ENCODE assay signal across 17 cellular contexts in the genomic region with DNA sequence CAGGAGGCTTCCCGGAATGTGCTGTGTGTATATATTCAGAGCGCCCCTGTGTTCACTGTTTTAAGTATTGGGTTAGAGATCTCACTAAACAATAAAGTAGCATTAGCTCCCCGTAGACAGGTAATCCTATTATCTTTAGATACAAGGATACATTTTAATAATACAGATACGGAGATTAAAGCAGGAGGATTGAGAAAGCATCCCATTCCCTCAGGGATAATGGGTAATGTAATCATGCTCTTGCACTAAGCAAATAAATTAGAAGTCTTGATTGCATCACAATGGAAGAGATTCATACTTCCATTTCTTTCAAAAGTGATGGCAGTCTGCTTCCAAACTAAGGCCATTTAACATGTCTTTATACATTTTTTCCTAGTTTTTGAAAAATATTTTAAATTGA.
DNase-seq lines count a peak whose midpoint lies in the region; ATAC-seq, FAIRE-seq and TF ChIP-seq lines count a peak whose summit lies in the region.
"Had no signal": no experiment of that assay in that cellular context is flagged by ENCODE, and none has a peak within 500 bp of the region (broad histone marks: within the 10 kb centered on the region; RNA-seq: fewer than 3 reads in every experiment).

No MANE protein-coding gene starts in this region.

- no peaks in the 10 kb centered on the region for H3K27me3 ChIP-seq in BE2C

- H3K9me3 ChIP-seq in BE2C = no peaks in the 10 kb centered on the region; the same call in 1 of the 2 replicates
- H3K9me3 ChIP-seq: HAP-1 had no signal

- no peaks in the 10 kb centered on the region for H3K9me3 Mint-ChIP-seq in chondrocyte (ENCODE audit: low read depth)

- H3K36me3 ChIP-seq in BE2C = peaks cover 18% of the 10 kb centered on the region
- H3K36me3 ChIP-seq: HAP-1 had no signal

- TF ChIP-seq CTCF in BE2C (IDR thresholded peaks at IDR 0.05; ENCODE audit: low read depth, low read length) = no peak
- TF ChIP-seq CTCF in D721Med (IDR thresholded peaks at IDR 0.05; ENCODE audit: insufficient read depth, missing control alignments) = no peak
- no peak for TF ChIP-seq CTCF in chondrocyte (IDR thresholded peaks at IDR 0.05)

- no peak overlapping the region for H3K4me3 Mint-ChIP-seq in chondrocyte (ENCODE audit: unreplicated experiment)
- H3K4me3 Mint-ChIP-seq: B cell; CD4-positive, alpha-beta memory T cell; IgD-negative memory B cell had no signal

- no peak overlapping the region for H3K27ac Mint-ChIP-seq in chondrocyte (ENCODE audit: unreplicated experiment)
- H3K27ac Mint-ChIP-seq: B cell; CD4-positive, alpha-beta memory T cell; IgD-negative memory B cell had no signal

- FAIRE-seq in D721Med (lab: Jason Lieb, UNC) = peak; percentile 89
- FAIRE-seq: A204.1, GM12878, GM19239, H1 had no signal

- no peaks in the 10 kb centered on the region for H3K36me3 Mint-ChIP-seq in chondrocyte (ENCODE audit: low read depth)
- H3K36me3 Mint-ChIP-seq: CD4-positive, alpha-beta memory T cell; IgD-negative memory B cell had no signal

- H3K27me3 Mint-ChIP-seq in chondrocyte (ENCODE audit: low read depth) = no peaks in the 10 kb centered on the region
- H3K27me3 Mint-ChIP-seq: B cell; CD4-positive, alpha-beta memory T cell; IgD-negative memory B cell had no signal

- peak; percentile 19 for DNase-seq in BE2C
- peak; percentile 21 for DNase-seq in D721Med (ENCODE audit: insufficient read length, low spot score)
- peak; percentile 77 for DNase-seq in NCI-H82 treated with DMSO at 0.1 percent for 48 hours (lab: John Stamatoyannopoulos, UW; ENCODE audit: unreplicated experiment)
- no peak for DNase-seq in chondrocyte (ENCODE audit: low spot score)
- no peak for DNase-seq in DMS114 treated with DMSO at 0.1 percent for 48 hours (lab: John Stamatoyannopoulos, UW; ENCODE audit: unreplicated experiment)
- DNase-seq in DMS79 treated with DMSO at 0.1 percent for 48 hours (lab: John Stamatoyannopoulos, UW) = no peak
- DNase-seq: CD4-positive, alpha-beta memory T cell; DMS53 had no signal

- H3K4me3 ChIP-seq in BE2C (ENCODE audit: low read depth, low read length) = no peak overlapping the region
- H3K4me3 ChIP-seq: GM12878, HAP-1 had no signal

- no peaks in the 10 kb centered on the region for H3K4me1 Mint-ChIP-seq in chondrocyte (ENCODE audit: low read depth)
- H3K4me1 Mint-ChIP-seq: B cell; CD4-positive, alpha-beta memory T cell; IgD-negative memory B cell had no signal

- ATAC-seq in SK-N-SH treated with all-trans-retinoic acid at 6 μM for 48 hours (peak; percentile 53; the same call in 2 of the 3 replicates), GM21423 (IDR thresholded peaks at IDR 0.05; ENCODE audit: unreplicated experiment) (no peak)
- ATAC-seq: GM12878 had no signal

- H3K4me1 ChIP-seq in BE2C = peaks cover 46% of the 10 kb centered on the region
- H3K4me1 ChIP-seq: HAP-1 had no signal

TF ChIP-seq in SK-N-SH treated with all-trans-retinoic acid at 6 μM for 48 hours, 23 proteins besides CTCF, POLR2A, EP300 and RAD21 (continues in another document):
- peak; percentile 79; the same call in 1 of the 2 replicates for TF ChIP-seq ESRRG (CRISPR knock-in tag; IDR thresholded peaks at IDR 0.05)
- peak; percentile 50; the same call in 1 of the 2 replicates for TF ChIP-seq ZNF70 (CRISPR knock-in tag; IDR thresholded peaks at IDR 0.05)
- no peak for TF ChIP-seq TOX (CRISPR knock-in tag; IDR thresholded peaks at IDR 0.05; ENCODE audit: borderline replicate concordance)
- TF ChIP-seq ZNF565 (CRISPR knock-in tag; conservative IDR thresholded peaks at IDR 0.05; ENCODE audit: low read depth) = peak; percentile 80; the same call in 1 of the 2 replicates
- TF ChIP-seq, protein P1, sequence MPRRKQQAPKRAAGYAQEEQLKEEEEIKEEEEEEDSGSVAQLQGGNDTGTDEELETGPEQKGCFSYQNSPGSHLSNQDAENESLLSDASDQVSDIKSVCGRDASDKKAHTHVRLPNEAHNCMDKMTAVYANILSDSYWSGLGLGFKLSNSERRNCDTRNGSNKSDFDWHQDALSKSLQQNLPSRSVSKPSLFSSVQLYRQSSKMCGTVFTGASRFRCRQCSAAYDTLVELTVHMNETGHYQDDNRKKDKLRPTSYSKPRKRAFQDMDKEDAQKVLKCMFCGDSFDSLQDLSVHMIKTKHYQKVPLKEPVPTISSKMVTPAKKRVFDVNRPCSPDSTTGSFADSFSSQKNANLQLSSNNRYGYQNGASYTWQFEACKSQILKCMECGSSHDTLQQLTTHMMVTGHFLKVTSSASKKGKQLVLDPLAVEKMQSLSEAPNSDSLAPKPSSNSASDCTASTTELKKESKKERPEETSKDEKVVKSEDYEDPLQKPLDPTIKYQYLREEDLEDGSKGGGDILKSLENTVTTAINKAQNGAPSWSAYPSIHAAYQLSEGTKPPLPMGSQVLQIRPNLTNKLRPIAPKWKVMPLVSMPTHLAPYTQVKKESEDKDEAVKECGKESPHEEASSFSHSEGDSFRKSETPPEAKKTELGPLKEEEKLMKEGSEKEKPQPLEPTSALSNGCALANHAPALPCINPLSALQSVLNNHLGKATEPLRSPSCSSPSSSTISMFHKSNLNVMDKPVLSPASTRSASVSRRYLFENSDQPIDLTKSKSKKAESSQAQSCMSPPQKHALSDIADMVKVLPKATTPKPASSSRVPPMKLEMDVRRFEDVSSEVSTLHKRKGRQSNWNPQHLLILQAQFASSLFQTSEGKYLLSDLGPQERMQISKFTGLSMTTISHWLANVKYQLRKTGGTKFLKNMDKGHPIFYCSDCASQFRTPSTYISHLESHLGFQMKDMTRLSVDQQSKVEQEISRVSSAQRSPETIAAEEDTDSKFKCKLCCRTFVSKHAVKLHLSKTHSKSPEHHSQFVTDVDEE (CRISPR knock-in tag; IDR thresholded peaks at IDR 0.05) = peak; percentile 95
- peak; percentile 85 for TF ChIP-seq TCF4 (CRISPR knock-in tag; IDR thresholded peaks at IDR 0.05; ENCODE audit: borderline replicate concordance)
- peak; percentile 93 for TF ChIP-seq SNAI2 (CRISPR knock-in tag; IDR thresholded peaks at IDR 0.05)
- TF ChIP-seq, protein P2, sequence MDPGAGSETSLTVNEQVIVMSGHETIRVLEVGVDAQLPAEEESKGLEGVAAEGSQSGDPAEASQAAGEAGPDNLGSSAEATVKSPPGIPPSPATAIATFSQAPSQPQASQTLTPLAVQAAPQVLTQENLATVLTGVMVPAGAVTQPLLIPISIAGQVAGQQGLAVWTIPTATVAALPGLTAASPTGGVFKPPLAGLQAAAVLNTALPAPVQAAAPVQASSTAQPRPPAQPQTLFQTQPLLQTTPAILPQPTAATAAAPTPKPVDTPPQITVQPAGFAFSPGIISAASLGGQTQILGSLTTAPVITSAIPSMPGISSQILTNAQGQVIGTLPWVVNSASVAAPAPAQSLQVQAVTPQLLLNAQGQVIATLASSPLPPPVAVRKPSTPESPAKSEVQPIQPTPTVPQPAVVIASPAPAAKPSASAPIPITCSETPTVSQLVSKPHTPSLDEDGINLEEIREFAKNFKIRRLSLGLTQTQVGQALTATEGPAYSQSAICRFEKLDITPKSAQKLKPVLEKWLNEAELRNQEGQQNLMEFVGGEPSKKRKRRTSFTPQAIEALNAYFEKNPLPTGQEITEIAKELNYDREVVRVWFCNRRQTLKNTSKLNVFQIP (CRISPR knock-in tag; IDR thresholded peaks at IDR 0.05; ENCODE audit: borderline replicate concordance, low read depth) = no peak; the same call in 1 of the 2 replicates
- 0 out of 2 replicates have a peak, but pooled peaks have one; percentile 21 for TF ChIP-seq ZFP30 (CRISPR knock-in tag; IDR thresholded peaks at IDR 0.05)
- TF ChIP-seq, protein P3, sequence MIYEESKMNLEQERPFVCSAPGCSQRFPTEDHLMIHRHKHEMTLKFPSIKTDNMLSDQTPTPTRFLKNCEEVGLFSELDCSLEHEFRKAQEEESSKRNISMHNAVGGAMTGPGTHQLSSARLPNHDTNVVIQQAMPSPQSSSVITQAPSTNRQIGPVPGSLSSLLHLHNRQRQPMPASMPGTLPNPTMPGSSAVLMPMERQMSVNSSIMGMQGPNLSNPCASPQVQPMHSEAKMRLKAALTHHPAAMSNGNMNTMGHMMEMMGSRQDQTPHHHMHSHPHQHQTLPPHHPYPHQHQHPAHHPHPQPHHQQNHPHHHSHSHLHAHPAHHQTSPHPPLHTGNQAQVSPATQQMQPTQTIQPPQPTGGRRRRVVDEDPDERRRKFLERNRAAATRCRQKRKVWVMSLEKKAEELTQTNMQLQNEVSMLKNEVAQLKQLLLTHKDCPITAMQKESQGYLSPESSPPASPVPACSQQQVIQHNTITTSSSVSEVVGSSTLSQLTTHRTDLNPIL (CRISPR knock-in tag; IDR thresholded peaks at IDR 0.05; ENCODE audit: low read depth) = peak; percentile 66; the same call in 1 of the 2 replicates
- peak; percentile 32; the same call in 1 of the 2 replicates for TF ChIP-seq ZNF8 (CRISPR knock-in tag; IDR thresholded peaks at IDR 0.05)
- TF ChIP-seq, protein P4, sequence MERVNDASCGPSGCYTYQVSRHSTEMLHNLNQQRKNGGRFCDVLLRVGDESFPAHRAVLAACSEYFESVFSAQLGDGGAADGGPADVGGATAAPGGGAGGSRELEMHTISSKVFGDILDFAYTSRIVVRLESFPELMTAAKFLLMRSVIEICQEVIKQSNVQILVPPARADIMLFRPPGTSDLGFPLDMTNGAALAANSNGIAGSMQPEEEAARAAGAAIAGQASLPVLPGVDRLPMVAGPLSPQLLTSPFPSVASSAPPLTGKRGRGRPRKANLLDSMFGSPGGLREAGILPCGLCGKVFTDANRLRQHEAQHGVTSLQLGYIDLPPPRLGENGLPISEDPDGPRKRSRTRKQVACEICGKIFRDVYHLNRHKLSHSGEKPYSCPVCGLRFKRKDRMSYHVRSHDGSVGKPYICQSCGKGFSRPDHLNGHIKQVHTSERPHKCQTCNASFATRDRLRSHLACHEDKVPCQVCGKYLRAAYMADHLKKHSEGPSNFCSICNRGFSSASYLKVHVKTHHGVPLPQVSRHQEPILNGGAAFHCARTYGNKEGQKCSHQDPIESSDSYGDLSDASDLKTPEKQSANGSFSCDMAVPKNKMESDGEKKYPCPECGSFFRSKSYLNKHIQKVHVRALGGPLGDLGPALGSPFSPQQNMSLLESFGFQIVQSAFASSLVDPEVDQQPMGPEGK (CRISPR knock-in tag; IDR thresholded peaks at IDR 0.05; ENCODE audit: borderline replicate concordance) = peak; percentile 51; the same call in 1 of the 2 replicates
- TF ChIP-seq RARB (CRISPR knock-in tag; IDR thresholded peaks at IDR 0.05) = no peak
- peak; percentile 99 for TF ChIP-seq ISL1 (CRISPR knock-in tag; IDR thresholded peaks at IDR 0.05)
- 0 out of 2 replicates have a peak, but pooled peaks have one; percentile 34 for TF ChIP-seq GLIS3 (CRISPR knock-in tag; IDR thresholded peaks at IDR 0.05)
- TF ChIP-seq ZC3H10 (CRISPR knock-in tag; IDR thresholded peaks at IDR 0.05) = no peak
- TF ChIP-seq ZFP3 (CRISPR knock-in tag; IDR thresholded peaks at IDR 0.05) = no peak; the same call in 1 of the 2 replicates
- peak; percentile 39; the same call in 1 of the 2 replicates for TF ChIP-seq PPARA (CRISPR knock-in tag; IDR thresholded peaks at IDR 0.05; ENCODE audit: borderline replicate concordance)

Comparison
In these comparisons a context has a peak if more than half of its experiments do, and no peak if none do; other contexts are left out.
1. DNase-seq: peak in BE2C (single experiment), D721Med (single experiment) and NCI-H82 treated with DMSO at 0.1 percent for 48 hours (single experiment); none in chondrocyte (single experiment), DMS114 treated with DMSO at 0.1 percent for 48 hours (single experiment) and DMS79 treated with DMSO at 0.1 percent for 48 hours (single experiment).